1 cellular context compared by ENCODE assay signal in genomic region chr17:47177261-47177660, GRCh38.
TF ChIP-seq lines count a peak whose summit lies in the region.

No MANE protein-coding gene starts in this region.

TF ChIP-seq in HEK293, 187 proteins besides CTCF, POLR2A, EP300 and RAD21 (continued from another document):
- TF ChIP-seq, protein P1, sequence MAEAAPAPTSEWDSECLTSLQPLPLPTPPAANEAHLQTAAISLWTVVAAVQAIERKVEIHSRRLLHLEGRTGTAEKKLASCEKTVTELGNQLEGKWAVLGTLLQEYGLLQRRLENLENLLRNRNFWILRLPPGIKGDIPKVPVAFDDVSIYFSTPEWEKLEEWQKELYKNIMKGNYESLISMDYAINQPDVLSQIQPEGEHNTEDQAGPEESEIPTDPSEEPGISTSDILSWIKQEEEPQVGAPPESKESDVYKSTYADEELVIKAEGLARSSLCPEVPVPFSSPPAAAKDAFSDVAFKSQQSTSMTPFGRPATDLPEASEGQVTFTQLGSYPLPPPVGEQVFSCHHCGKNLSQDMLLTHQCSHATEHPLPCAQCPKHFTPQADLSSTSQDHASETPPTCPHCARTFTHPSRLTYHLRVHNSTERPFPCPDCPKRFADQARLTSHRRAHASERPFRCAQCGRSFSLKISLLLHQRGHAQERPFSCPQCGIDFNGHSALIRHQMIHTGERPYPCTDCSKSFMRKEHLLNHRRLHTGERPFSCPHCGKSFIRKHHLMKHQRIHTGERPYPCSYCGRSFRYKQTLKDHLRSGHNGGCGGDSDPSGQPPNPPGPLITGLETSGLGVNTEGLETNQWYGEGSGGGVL (tag by site-specific recombination; IDR thresholded peaks at IDR 0.05): no peak
- TF ChIP-seq GLI2 (tag by site-specific recombination; IDR thresholded peaks at IDR 0.05; ENCODE audit: borderline replicate concordance, low read depth) (no peak), KLF9 (tag by site-specific recombination; IDR thresholded peaks at IDR 0.05; ENCODE audit: low read depth) (peak; percentile 59)
